ENCODE assay signal across 28 cellular contexts in the genomic region with DNA sequence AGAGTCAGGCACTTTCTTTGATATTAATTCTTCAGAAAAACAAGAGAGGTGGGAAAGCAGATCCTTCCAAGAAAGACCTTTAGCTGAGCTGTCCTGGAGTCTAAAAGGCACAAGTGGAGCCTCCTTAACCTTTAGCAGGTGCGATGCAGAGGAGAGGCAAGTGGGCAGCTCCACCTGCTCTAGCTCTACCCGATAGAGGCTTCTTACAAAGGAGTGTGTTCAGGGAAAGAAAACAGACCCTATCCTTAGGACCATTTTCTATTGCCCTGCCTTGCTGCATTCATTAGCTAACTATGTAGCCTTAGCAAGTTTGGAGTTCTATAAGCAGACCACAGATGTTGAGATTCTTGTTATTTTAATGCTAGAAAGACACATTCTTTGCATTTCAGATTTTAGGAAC.
"Had no signal": no experiment of that assay in that cellular context is flagged by ENCODE, and none has a peak within 500 bp of the region (broad histone marks: within the 10 kb centered on the region; RNA-seq: fewer than 3 reads in every experiment).

No MANE protein-coding gene starts in this region.

- H3K27ac Mint-ChIP-seq: natural killer cell; nephron; neural progenitor cell; progenitor cell of endocrine pancreas; stimulated activated effector memory CD8-positive, alpha-beta T cell treated with anti-CD3 and anti-CD28 coated beads, Interleukin-12 subunit alpha, Interleukin-12 subunit beta, amount 100 ng/mL, for 72 hours; stimulated activated naive B cell treated with anti-CD40 and anti-IgM and Interleukin-4, amounts not matched to agents 10 μg/mL and 1 μg/mL and 100 μg/mL, for 72 hours; stimulated activated naive CD8-positive, alpha-beta T cell treated with anti-CD3 and anti-CD28 coated beads, Interleukin-15, Interleukin-2, amounts not matched to agents 100 ng/mL and 50 ng/mL, for 24 hours had no signal

- H2AFZ ChIP-seq: neural progenitor cell, parathyroid adenoma had no signal

- H3K4me1 ChIP-seq: parathyroid adenoma, psoas muscle, stomach, thyroid gland, tibial nerve, upper lobe of left lung, vagina had no signal

- H3K27me3 Mint-ChIP-seq: stimulated activated naive B cell treated with anti-CD40 and anti-IgM and Interleukin-4, amounts not matched to agents 10 μg/mL and 1 μg/mL and 100 μg/mL, for 72 hours had no signal

- H3K4me2 ChIP-seq: neural progenitor cell had no signal

- H3K9me3 ChIP-seq: ovary, psoas muscle, stomach, thoracic aorta, thyroid gland, tibial nerve, upper lobe of left lung, vagina had no signal

- H3K4me1 Mint-ChIP-seq: natural killer cell; nephron; stimulated activated effector memory CD8-positive, alpha-beta T cell treated with anti-CD3 and anti-CD28 coated beads, Interleukin-12 subunit alpha, Interleukin-12 subunit beta, amount 100 ng/mL, for 72 hours; stimulated activated naive B cell treated with anti-CD40 and anti-IgM and Interleukin-4, amounts not matched to agents 10 μg/mL and 1 μg/mL and 100 μg/mL, for 72 hours had no signal

- H3K79me2 ChIP-seq: parathyroid adenoma had no signal

- H3K27ac ChIP-seq: neural progenitor cell, ovary, parathyroid adenoma, psoas muscle, skin epidermis, stomach, thoracic aorta, thyroid gland, tibial nerve, upper lobe of left lung, vagina had no signal

- H3K9ac ChIP-seq: neural progenitor cell, parathyroid adenoma had no signal

- H3K36me3 Mint-ChIP-seq: natural killer cell; stimulated activated effector memory CD8-positive, alpha-beta T cell treated with anti-CD3 and anti-CD28 coated beads, Interleukin-12 subunit alpha, Interleukin-12 subunit beta, amount 100 ng/mL, for 72 hours; stimulated activated naive B cell treated with anti-CD40 and anti-IgM and Interleukin-4, amounts not matched to agents 10 μg/mL and 1 μg/mL and 100 μg/mL, for 72 hours had no signal

- FAIRE-seq: urothelium cell line had no signal

- H3K9me3 Mint-ChIP-seq: natural killer cell; nephron; neural progenitor cell; stimulated activated effector memory CD8-positive, alpha-beta T cell treated with anti-CD3 and anti-CD28 coated beads, Interleukin-12 subunit alpha, Interleukin-12 subunit beta, amount 100 ng/mL, for 72 hours; stimulated activated naive B cell treated with anti-CD40 and anti-IgM and Interleukin-4, amounts not matched to agents 10 μg/mL and 1 μg/mL and 100 μg/mL, for 72 hours; stimulated activated naive CD8-positive, alpha-beta T cell treated with anti-CD3 and anti-CD28 coated beads, Interleukin-15, Interleukin-2, amounts not matched to agents 100 ng/mL and 50 ng/mL, for 24 hours had no signal

- DNase-seq: natural killer cell; occipital lobe; ovary; posterior cingulate gyrus; psoas muscle; right cardiac atrium; stimulated activated CD4-positive, alpha-beta T cell treated with anti-CD3 and anti-CD28 coated beads, Interleukin-15, amount 100 ng/mL, for 24 hours; stimulated activated CD4-positive, alpha-beta T cell treated with anti-CD3 and anti-CD28 coated beads, Interleukin-2, amount 100 ng/mL, for 24 hours; stimulated activated CD4-positive, alpha-beta T cell treated with anti-CD3 and anti-CD28 coated beads, Interleukin-2, amount 100 ng/mL, for 48 hours; stimulated activated CD4-positive, alpha-beta T cell treated with anti-CD3 and anti-CD28 coated beads, Interleukin-4, amount 100 ng/mL, for 24 hours; stimulated activated naive B cell treated with anti-CD40 and anti-IgM and Interleukin-4, amounts not matched to agents 10 μg/mL and 1 μg/mL and 100 μg/mL, for 72 hours; stimulated activated naive CD4-positive, alpha-beta T cell treated with Interleukin-2 at 50 U/mL for 16 hours; stomach; thyroid gland; trophoblast cell; upper lobe of left lung had no signal

- ATAC-seq: natural killer cell; psoas muscle; right cardiac atrium; sciatic nerve; stimulated activated effector memory CD8-positive, alpha-beta T cell treated with anti-CD3 and anti-CD28 coated beads, Interleukin-12 subunit alpha, Interleukin-12 subunit beta, amount 100 ng/mL, for 72 hours; stimulated activated naive B cell treated with anti-CD40 and anti-IgM and Interleukin-4, amounts not matched to agents 10 μg/mL and 1 μg/mL and 100 μg/mL, for 72 hours had no signal

- H3K4me3 ChIP-seq: neural progenitor cell, ovary, psoas muscle, skin epidermis, stomach, thoracic aorta, thyroid gland, tibial nerve, upper lobe of left lung, vagina had no signal

- H3K27me3 ChIP-seq: neural progenitor cell, ovary, stomach, thyroid gland, tibial nerve, upper lobe of left lung, vagina had no signal

- H3K4me3 Mint-ChIP-seq: natural killer cell; nephron; neural progenitor cell; stimulated activated effector memory CD8-positive, alpha-beta T cell treated with anti-CD3 and anti-CD28 coated beads, Interleukin-12 subunit alpha, Interleukin-12 subunit beta, amount 100 ng/mL, for 72 hours; stimulated activated naive B cell treated with anti-CD40 and anti-IgM and Interleukin-4, amounts not matched to agents 10 μg/mL and 1 μg/mL and 100 μg/mL, for 72 hours; stimulated activated naive CD8-positive, alpha-beta T cell treated with anti-CD3 and anti-CD28 coated beads, Interleukin-15, Interleukin-2, amounts not matched to agents 100 ng/mL and 50 ng/mL, for 24 hours had no signal

- H3K36me3 ChIP-seq: neural progenitor cell, ovary, stomach, thoracic aorta, thyroid gland, tibial nerve, upper lobe of left lung, vagina had no signal
